In the genomic region with DNA sequence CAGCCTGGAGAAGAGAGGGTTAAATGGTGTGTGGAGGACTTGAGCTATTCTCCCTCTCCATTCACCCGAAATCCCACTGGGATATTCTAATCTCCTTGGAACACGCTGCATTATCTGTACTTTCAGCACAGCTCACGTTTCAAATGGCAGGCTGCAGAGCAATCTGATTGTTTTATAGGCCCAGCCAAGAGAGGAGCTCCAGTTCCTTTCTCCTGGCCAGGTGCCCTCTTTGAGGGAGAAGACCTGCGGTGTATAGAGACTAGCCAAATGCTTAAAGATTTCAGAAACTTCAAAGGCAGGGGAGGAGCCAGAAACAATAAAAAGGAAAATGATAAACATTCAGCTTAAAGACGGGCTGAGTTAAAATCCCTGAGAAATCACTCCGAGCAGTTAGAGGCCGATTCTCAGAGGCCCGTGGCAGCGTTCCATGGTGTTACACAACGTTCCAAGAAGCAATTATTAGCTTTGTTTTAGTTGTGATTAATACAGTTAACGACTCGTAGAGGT, we compare ENCODE assay signal across 8 cellular contexts.
DNase-seq lines count a peak whose midpoint lies in the region; ATAC-seq and TF ChIP-seq lines count a peak whose summit lies in the region.

No MANE protein-coding gene starts in this region.

- H3K36me3 ChIP-seq in HEK293 (ENCODE audit: control insufficient read depth in 2 of 2, insufficient read depth in 1 of 2, low read length in 2 of 2): no peaks in the 10 kb centered on the region
- no peaks in the 10 kb centered on the region for H3K36me3 ChIP-seq in ascending aorta
- no peaks in the 10 kb centered on the region for H3K36me3 ChIP-seq in hepatocyte (replicated peaks; ENCODE audit: insufficient read depth, low read depth)
- no peaks in the 10 kb centered on the region for H3K36me3 ChIP-seq in smooth muscle cell (ENCODE audit: low read depth)

- H3F3A ChIP-seq in smooth muscle cell (ENCODE audit: low read depth): peaks cover 34% of the 10 kb centered on the region

- TF ChIP-seq CTCF in HEK293 (tag by site-specific recombination; IDR thresholded peaks at IDR 0.05) (no peak), ascending aorta (IDR thresholded peaks at IDR 0.05) (no peak), hepatocyte (IDR thresholded peaks at IDR 0.05; ENCODE audit: poor library complexity) (no peak), smooth muscle cell (IDR thresholded peaks at IDR 0.05; ENCODE audit: borderline replicate concordance, insufficient read depth, poor library complexity, severe bottlenecking) (no peak)

- no peak overlapping the region for H3K27ac ChIP-seq in HEK293 (ENCODE audit: extremely low read depth, low read depth, low read length)
- peak overlapping the region; percentile 40 to 49 for H3K27ac ChIP-seq in ascending aorta
- H3K27ac ChIP-seq in hepatocyte: peak overlapping the region; percentile 83
- H3K27ac ChIP-seq in smooth muscle cell (ENCODE audit: low read depth): peak overlapping the region; percentile 45

- H3K27me3 ChIP-seq in ascending aorta (no peaks in the 10 kb centered on the region), hepatocyte (no peaks in the 10 kb centered on the region), smooth muscle cell (ENCODE audit: low read depth) (no peaks in the 10 kb centered on the region)

- H2AFZ ChIP-seq in hepatocyte (no peak overlapping the region), smooth muscle cell (ENCODE audit: low read depth) (peak overlapping the region; percentile 32)

- intact Hi-C loops in ascending aorta (cut with DNase I): loop anchor here (5.0 to 10.0 kb wide), 3 partner anchors 321 to 566 kb away; partner anchors contain the start of gene KLF4
- intact Hi-C loops in posterior cingulate gyrus (cut with DNase I): no loop called here

- H3K4me1 ChIP-seq in HEK293 (ENCODE audit: control insufficient read depth, insufficient read depth, low read length) (0 out of 2 replicates have a peak, but pooled peaks cover 3% of the 10 kb centered on the region), ascending aorta (peaks cover 0 to 18% of the 10 kb centered on the region in 2 donors), hepatocyte (ENCODE audit: insufficient read depth) (peaks cover 74% of the 10 kb centered on the region), smooth muscle cell (ENCODE audit: low read depth) (peaks cover 50% of the 10 kb centered on the region)

- DNase-seq in ascending aorta (ENCODE audit: low spot score in 2 of 2): peak in 1 of 2 donors; percentile 79
- DNase-seq in hepatocyte (ENCODE audit: low spot score): peak; percentile 76
- DNase-seq in smooth muscle cell (lab: John Stamatoyannopoulos, UW; ENCODE audit: unreplicated experiment): no peak
- no peak for DNase-seq in superior temporal gyrus (ENCODE audit: extremely low spot score)
- DNase-seq in posterior cingulate gyrus: no peak

- no peaks in the 10 kb centered on the region for H3K9me3 ChIP-seq in HEK293 (ENCODE audit: control insufficient read depth, insufficient read depth, low read depth, low read length)
- no peaks in the 10 kb centered on the region for H3K9me3 ChIP-seq in ascending aorta
- H3K9me3 ChIP-seq in hepatocyte (ENCODE audit: low read depth): no peaks in the 10 kb centered on the region
- H3K9me3 ChIP-seq in smooth muscle cell (replicated peaks; ENCODE audit: low read depth): no peaks in the 10 kb centered on the region

- H3K4me3 ChIP-seq in HEK293 (ENCODE audit: low read depth, low read length): no peak overlapping the region
- peak overlapping the region in 1 of 2 donors; percentile 17 for H3K4me3 ChIP-seq in ascending aorta
- H3K4me3 ChIP-seq in hepatocyte: no peak overlapping the region
- H3K4me3 ChIP-seq in smooth muscle cell: no peak overlapping the region

- H3K4me2 ChIP-seq in hepatocyte (peak overlapping the region; percentile 59), smooth muscle cell (peak overlapping the region; percentile 72)

- H3K9ac ChIP-seq in smooth muscle cell (ENCODE audit: low read depth): no peak overlapping the region

- POLR2A ChIA-PET in HEK293 (lab: Yijun Ruan, JAX): no interaction called here

- WGBS in hepatocyte (ENCODE audit: low lambda C conversion rate, missing lambda C conversion rate): 22% methylated on average over 12 of the region's 12 CpGs
- 15% methylated on average over 12 of the region's 12 CpGs for WGBS in smooth muscle cell (ENCODE audit: low lambda C conversion rate)

- CTCF ChIA-PET in HEK293 (lab: Yijun Ruan, JAX): interaction anchor here (0.5 to 1.2 kb wide), 5 partner anchors 291 to 760 kb away, joined by 3 to 6 read pairs (median 4); no protein-coding TSS in a partner anchor

- no peaks in the 10 kb centered on the region for H4K20me1 ChIP-seq in hepatocyte (ENCODE audit: insufficient read depth, poor library complexity, severe bottlenecking)
- H4K20me1 ChIP-seq in smooth muscle cell (ENCODE audit: low read depth): no peaks in the 10 kb centered on the region

- ATAC-seq in HG03175 (IDR thresholded peaks at IDR 0.05; ENCODE audit: unreplicated experiment) (no peak), HG02884 (IDR thresholded peaks at IDR 0.05; ENCODE audit: unreplicated experiment) (no peak)

- H3K9me2 ChIP-seq in hepatocyte (replicated peaks; ENCODE audit: insufficient read depth): no peaks in the 10 kb centered on the region

- no peaks in the 10 kb centered on the region for H3K79me2 ChIP-seq in hepatocyte
- H3K79me2 ChIP-seq in smooth muscle cell (ENCODE audit: low read depth): no peaks in the 10 kb centered on the region

TF ChIP-seq in HEK293, 187 proteins besides CTCF, POLR2A, EP300 and RAD21 (continues in another document):
- no peak for TF ChIP-seq ZNF776 (tag by site-specific recombination; IDR thresholded peaks at IDR 0.05; ENCODE audit: borderline replicate concordance)
- TF ChIP-seq ZNF792 (tag by site-specific recombination; IDR thresholded peaks at IDR 0.05): no peak
- 0 out of 2 replicates have a peak, but pooled peaks have one; percentile 37 for TF ChIP-seq IKZF3 (tag by site-specific recombination; IDR thresholded peaks at IDR 0.05)
- no peak for TF ChIP-seq ZNF555 (tag by site-specific recombination; conservative IDR thresholded peaks at IDR 0.05)
- peak; percentile 56; the same call in 1 of the 2 replicates for TF ChIP-seq PRDM10 (tag by site-specific recombination; IDR thresholded peaks at IDR 0.05)
- TF ChIP-seq, protein P1, sequence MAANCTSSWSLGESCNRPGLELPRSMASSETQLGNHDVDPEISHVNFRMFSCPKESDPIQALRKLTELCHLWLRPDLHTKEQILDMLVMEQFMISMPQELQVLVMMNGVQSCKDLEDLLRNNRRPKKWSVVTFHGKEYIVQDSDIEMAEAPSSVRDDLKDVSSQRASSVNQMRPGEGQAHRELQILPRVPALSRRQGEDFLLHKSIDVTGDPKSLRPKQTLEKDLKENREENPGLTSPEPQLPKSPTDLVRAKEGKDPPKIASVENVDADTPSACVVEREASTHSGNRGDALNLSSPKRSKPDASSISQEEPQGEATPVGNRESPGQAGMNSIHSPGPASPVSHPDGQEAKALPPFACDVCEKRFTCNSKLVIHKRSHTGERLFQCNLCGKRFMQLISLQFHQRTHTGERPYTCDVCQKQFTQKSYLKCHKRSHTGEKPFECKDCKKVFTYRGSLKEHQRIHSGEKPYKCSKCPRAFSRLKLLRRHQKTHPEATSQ (tag by site-specific recombination; IDR thresholded peaks at IDR 0.05): no peak
- no peak for TF ChIP-seq ZSCAN23 (tag by site-specific recombination; IDR thresholded peaks at IDR 0.05)
- TF ChIP-seq ZNF280C (tag by site-specific recombination; IDR thresholded peaks at IDR 0.05): no peak
- TF ChIP-seq ZNF223 (tag by site-specific recombination; IDR thresholded peaks at IDR 0.05): no peak
